In genomic region chr1:189686288-189686687, GRCh38 we compare ENCODE assay signal across 27 cellular contexts.
"Had no signal": no experiment of that assay in that cellular context is flagged by ENCODE, and none has a peak within 500 bp of the region (broad histone marks: within the 10 kb centered on the region; RNA-seq: fewer than 3 reads in every experiment).

No MANE protein-coding gene starts in this region.

- H3K4me3 ChIP-seq: colonic mucosa, coronary artery, dorsolateral prefrontal cortex, esophagus muscularis mucosa, esophagus squamous epithelium, gastrocnemius medialis, gastroesophageal sphincter, heart left ventricle, heart right ventricle had no signal

- H3K36me3 ChIP-seq: colonic mucosa, esophagus muscularis mucosa, esophagus squamous epithelium, gastrocnemius medialis, gastroesophageal sphincter, heart left ventricle, heart right ventricle had no signal

- DNase-seq: colonic mucosa; cortex of kidney; dermis blood vessel endothelial cell; dorsolateral prefrontal cortex; effector CD4-positive, alpha-beta T cell; effector CD8-positive, alpha-beta T cell; effector memory CD4-positive, alpha-beta T cell; effector memory CD8-positive, alpha-beta T cell; endodermal cell; erythroblast; esophagus squamous epithelium; foreskin fibroblast; foreskin keratinocyte; foreskin melanocyte; gastrocnemius medialis; glutamatergic neuron; head of caudate nucleus; heart left ventricle; heart right ventricle had no signal

- H3K27me3 ChIP-seq: colonic mucosa, esophagus muscularis mucosa, esophagus squamous epithelium, foreskin keratinocyte, gastrocnemius medialis, gastroesophageal sphincter, heart left ventricle, heart right ventricle had no signal

- H3K4me1 ChIP-seq: colonic mucosa, esophagus muscularis mucosa, esophagus squamous epithelium, foreskin keratinocyte, gastrocnemius medialis, gastroesophageal sphincter, heart left ventricle, heart right ventricle had no signal

- ATAC-seq: effector memory CD8-positive, alpha-beta T cell; esophagus mucosa; foreskin keratinocyte; gastrocnemius medialis; gastroesophageal sphincter; heart left ventricle; heart right ventricle had no signal

- H3K27ac ChIP-seq: colonic mucosa, coronary artery, dorsolateral prefrontal cortex, epithelial cell of prostate, esophagus muscularis mucosa, esophagus squamous epithelium, foreskin keratinocyte, gastrocnemius medialis, gastroesophageal sphincter, heart left ventricle, heart right ventricle had no signal

- FAIRE-seq: colon, endometrium, endothelial cell of umbilical vein had no signal

- H3K9me3 ChIP-seq: colonic mucosa, esophagus muscularis mucosa, esophagus squamous epithelium, gastrocnemius medialis, gastroesophageal sphincter had no signal
